Comparison of ENCODE assay signal across 9 cellular contexts in the genomic region with DNA sequence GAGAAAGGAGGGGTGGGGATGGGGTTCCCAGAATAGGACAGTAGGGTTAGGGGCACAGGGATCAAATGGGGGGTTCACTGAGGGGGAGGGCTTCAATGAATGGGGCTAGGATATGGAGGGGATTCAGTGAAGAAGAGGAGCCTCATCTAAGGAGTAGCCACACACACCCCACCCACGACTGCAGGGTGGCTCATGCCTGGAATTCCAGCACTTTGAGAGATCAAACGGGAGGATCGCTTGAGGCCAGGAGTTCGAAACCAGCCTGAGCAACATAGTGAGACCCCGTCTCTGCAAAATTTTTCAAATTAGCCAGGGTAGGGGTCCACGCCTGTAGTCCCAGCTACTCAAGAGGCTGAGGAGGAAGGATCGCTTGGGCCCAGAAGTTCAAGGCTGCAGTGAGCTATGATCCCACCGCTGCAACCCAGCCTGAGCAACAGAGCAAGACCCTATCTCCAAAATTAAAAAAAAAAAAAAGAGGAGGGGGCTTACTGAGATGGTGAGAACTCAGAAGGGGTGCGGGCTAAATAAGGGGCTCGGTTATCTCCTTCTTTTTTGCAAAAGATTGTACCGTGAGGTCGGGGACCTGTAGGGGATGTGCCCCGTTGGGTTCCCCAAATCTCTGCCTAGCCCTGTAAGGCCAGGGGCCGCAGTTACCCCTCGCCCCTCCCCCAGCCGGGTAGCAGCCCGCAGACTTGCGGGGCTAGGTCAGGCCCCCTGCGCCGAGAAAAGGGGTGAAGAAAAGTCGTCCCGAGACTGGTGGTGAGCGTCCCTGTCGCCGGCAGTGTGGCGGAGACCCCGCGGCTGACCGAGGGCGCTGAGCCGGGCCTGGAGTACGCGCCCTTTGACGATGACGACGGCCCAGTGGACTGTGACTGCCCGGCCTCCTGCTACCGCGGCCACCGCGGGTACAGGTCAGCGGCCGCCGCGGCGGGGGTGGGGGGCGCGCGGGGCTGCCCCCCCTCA. TPM values are rescaled to one million over a fixed set of nuclear protein-coding genes. Genes with fewer than 3 reads are reported as not detected.
DNase-seq lines count a peak whose midpoint lies in the region; ATAC-seq and TF ChIP-seq lines count a peak whose summit lies in the region.
"Had no signal": no experiment of that assay in that cellular context is flagged by ENCODE, and none has a peak within 500 bp of the region (broad histone marks: within the 10 kb centered on the region; RNA-seq: fewer than 3 reads in every experiment).

No MANE protein-coding gene starts in this region.

- H2AFZ ChIP-seq in IMR-90 (replicated peaks; ENCODE audit: low read length, poor library complexity): peak overlapping the region; percentile 70
- no peak overlapping the region for H2AFZ ChIP-seq in Karpas-422 (ENCODE audit: low read length)

- H3K4me3 Mint-ChIP-seq in endodermal cell: peak overlapping the region; percentile 59
- H3K4me3 Mint-ChIP-seq in nephron progenitor cell: peak overlapping the region; percentile 77

- H3K9me3 ChIP-seq in IMR-90 (ENCODE audit: control insufficient read depth, insufficient read depth, low read length) (no peaks in the 10 kb centered on the region), endodermal cell (ENCODE audit: control insufficient read depth, low read length) (no peaks in the 10 kb centered on the region), Karpas-422 (ENCODE audit: low read length) (no peaks in the 10 kb centered on the region)

- H3K4me2 ChIP-seq in IMR-90 (ENCODE audit: low read depth, low read length) (peak overlapping the region; percentile 15; the same call in 1 of the 2 replicates), Karpas-422 (ENCODE audit: low read depth, low read length, poor library complexity, severe bottlenecking) (no peak overlapping the region)

- WGBS in IMR-90 (ENCODE audit: extremely low coverage in 2 of 2, insufficient read length in 1 of 2), 2 experiments: 9% methylated on average over 14 of the region's 49 CpGs; no CpG with 5 or more reads in 1 of the 2 experiments
- 21 to 26% methylated on average over 18 to 41 of the region's 49 CpGs for WGBS in endodermal cell (ENCODE audit: insufficient coverage in 1 of 2, insufficient read length in 1 of 2), 2 experiments

- H4K20me1 ChIP-seq in IMR-90 (ENCODE audit: insufficient read depth, low read length) (no peaks in the 10 kb centered on the region), Karpas-422 (ENCODE audit: insufficient read depth, low read depth, low read length) (no peaks in the 10 kb centered on the region)

- no peak for ATAC-seq in IMR-90 (ENCODE audit: low read depth)

- H3K9me3 Mint-ChIP-seq in endodermal cell (no peaks in the 10 kb centered on the region), nephron progenitor cell (no peaks in the 10 kb centered on the region)

- no peak overlapping the region for H3K4ac ChIP-seq in IMR-90 (ENCODE audit: low read depth, low read length)

- no peak overlapping the region for H2BK5ac ChIP-seq in IMR-90 (ENCODE audit: low read depth, low read length, poor library complexity, severe bottlenecking)

- no peak for TF ChIP-seq CTCF in IMR-90 (conservative IDR thresholded peaks at IDR 0.05; ENCODE audit: low read depth, low read length)
- TF ChIP-seq CTCF in endodermal cell (conservative IDR thresholded peaks at IDR 0.05): no peak
- TF ChIP-seq CTCF in nephron progenitor cell (IDR thresholded peaks at IDR 0.05): no peak
- no peak for TF ChIP-seq CTCF in brain microvascular endothelial cell (IDR thresholded peaks at IDR 0.05; ENCODE audit: low read depth, low read length, missing control alignments)

- H3K36me3 ChIP-seq in IMR-90 (ENCODE audit: control insufficient read depth, insufficient read depth, low read length): no peaks in the 10 kb centered on the region
- H3K36me3 ChIP-seq in endodermal cell (ENCODE audit: control insufficient read depth, insufficient read depth, low read length): no peaks in the 10 kb centered on the region
- H3K36me3 ChIP-seq in brain microvascular endothelial cell (replicated peaks): no peaks in the 10 kb centered on the region
- no peaks in the 10 kb centered on the region for H3K36me3 ChIP-seq in Karpas-422 (ENCODE audit: insufficient read depth, low read length)

- no peak overlapping the region for H2AK5ac ChIP-seq in IMR-90 (ENCODE audit: low read depth, low read length)

- H2AK9ac ChIP-seq in IMR-90 (replicated peaks; ENCODE audit: low read depth, low read length, poor library complexity): no peak overlapping the region

- CTCF ChIA-PET in IMR-90 (lab: Yijun Ruan, JAX): no interaction called here

- no peak overlapping the region for H3K56ac ChIP-seq in IMR-90 (ENCODE audit: extremely low read depth, insufficient read depth, low read length)

- H3K27ac ChIP-seq in IMR-90 (ENCODE audit: insufficient read depth, low read length) (no peak overlapping the region), endodermal cell (ENCODE audit: low read depth, low read length) (no peak overlapping the region), brain microvascular endothelial cell (no peak overlapping the region), Karpas-422 (ENCODE audit: low read length) (no peak overlapping the region)

- POLR2A ChIA-PET in IMR-90 (lab: Charles Lee; ENCODE audit: unreplicated experiment): no interaction called here

- peaks cover 4% of the 10 kb centered on the region for H3K4me1 Mint-ChIP-seq in endodermal cell
- peaks cover 18% of the 10 kb centered on the region for H3K4me1 Mint-ChIP-seq in nephron progenitor cell

- in situ Hi-C loops in ACHN (cut with HindIII; ENCODE audit: low pct_ligation_motif_present, low pct_unique_long_range_greater_than_20kb, low sequenced_read_pairs): loop anchor here (5.0 kb wide), 1 partner anchor 37 kb away; no protein-coding TSS in a partner anchor
- in situ Hi-C loops in IMR-90 (cut with MboI; ENCODE audit: low sequenced_read_pairs): no loop called here
- in situ Hi-C loops in brain microvascular endothelial cell (cut with HindIII; ENCODE audit: low pct_ligation_motif_present, low sequenced_read_pairs): no loop called here

- H3K27me3 ChIP-seq in IMR-90 (ENCODE audit: control insufficient read depth, insufficient read depth, low read length): peaks cover 29% of the 10 kb centered on the region
- peaks cover 5% of the 10 kb centered on the region for H3K27me3 ChIP-seq in endodermal cell (ENCODE audit: control insufficient read depth, insufficient read depth, low read length, poor library complexity, severe bottlenecking)
- H3K27me3 ChIP-seq in brain microvascular endothelial cell (replicated peaks): peaks cover 5% of the 10 kb centered on the region
- H3K27me3 ChIP-seq in Karpas-422 (ENCODE audit: low read length): no peaks in the 10 kb centered on the region

- no peak overlapping the region for H4K91ac ChIP-seq in IMR-90 (ENCODE audit: insufficient read depth, low read depth, low read length)

- H3K4me3 ChIP-seq in IMR-90 (ENCODE audit: insufficient read depth, low read depth, low read length) (no peak overlapping the region), endodermal cell (ENCODE audit: low read length) (peak overlapping the region; percentile 74), brain microvascular endothelial cell (ENCODE audit: low read depth, low read length) (no peak overlapping the region), Karpas-422 (ENCODE audit: low read length) (no peak overlapping the region)

- peaks cover 10% of the 10 kb centered on the region for H3K27me3 Mint-ChIP-seq in endodermal cell (ENCODE audit: insufficient read depth)
- peaks cover 22% of the 10 kb centered on the region for H3K27me3 Mint-ChIP-seq in nephron progenitor cell (ENCODE audit: low read depth, poor library complexity)

- no peak for TF ChIP-seq POLR2A in IMR-90 (IDR thresholded peaks at IDR 0.05; ENCODE audit: low read depth, low read length)

- H3K9me1 ChIP-seq in IMR-90 (ENCODE audit: insufficient read depth, low read length): no peaks in the 10 kb centered on the region

- no peak overlapping the region for H3K9ac ChIP-seq in IMR-90 (ENCODE audit: low read depth, low read length)
- H3K9ac ChIP-seq in endodermal cell (ENCODE audit: extremely low read depth, low read length, poor library complexity, severe bottlenecking): peak overlapping the region; percentile 41
- H3K9ac ChIP-seq in Karpas-422 (ENCODE audit: low read length): no peak overlapping the region

- DNase-seq in ACHN: peak; percentile 37
- DNase-seq in IMR-90: no peak
- DNase-seq in endodermal cell: peak; percentile 76
- peak; percentile 69 for DNase-seq in nephron progenitor cell
- no peak for DNase-seq in mesenteric fat pad (ENCODE audit: low spot score)
- no peak for DNase-seq in brain microvascular endothelial cell
- no peak for DNase-seq in Karpas-422
- DNase-seq in activated CD4-positive, CD25-positive, alpha-beta regulatory T cell (lab: John Stamatoyannopoulos, UW): no peak
- DNase-seq: COR-L47 had no signal

- H3K9me2 ChIP-seq in Karpas-422 (replicated peaks; ENCODE audit: insufficient read depth, low read length): no peaks in the 10 kb centered on the region

- H3K36me3 Mint-ChIP-seq in endodermal cell (ENCODE audit: low read depth) (peaks cover 3% of the 10 kb centered on the region), nephron progenitor cell (ENCODE audit: low read depth) (no peaks in the 10 kb centered on the region)

- H3K27ac Mint-ChIP-seq in endodermal cell: no peak overlapping the region
- H3K27ac Mint-ChIP-seq in nephron progenitor cell: no peak overlapping the region

- no peaks in the 10 kb centered on the region for H3K79me1 ChIP-seq in IMR-90 (ENCODE audit: low read depth in 1 of 2, low read length in 2 of 2)

- intact Hi-C loops in IMR-90 (cut with micrococcal nuclease): no loop called here

- no TSS peak for BruUV-seq in IMR-90 (replicated peaks; lab: Mats Ljungman, UMichigan)

- H4K5ac ChIP-seq in IMR-90 (ENCODE audit: low read depth, low read length): no peak overlapping the region

- no peak for TF ChIP-seq RAD21 in IMR-90 (IDR thresholded peaks at IDR 0.05; ENCODE audit: low read length)

- H2BK120ac ChIP-seq in IMR-90 (ENCODE audit: low read depth, low read length): no peak overlapping the region

- H3K79me2 ChIP-seq in Karpas-422 (ENCODE audit: low read length): no peaks in the 10 kb centered on the region

- no peak overlapping the region for H4K8ac ChIP-seq in IMR-90 (ENCODE audit: low read depth in 2 of 2, low read length in 2 of 2)

- dilution Hi-C loops in IMR-90 (cut with HindIII; ENCODE audit: low sequenced_read_pairs, unreplicated experiment): no loop called here

- H3K14ac ChIP-seq in IMR-90 (replicated peaks; ENCODE audit: low read depth, low read length): no peak overlapping the region

- H2BK20ac ChIP-seq in IMR-90 (ENCODE audit: low read depth, low read length): no peak overlapping the region

- H2BK15ac ChIP-seq in IMR-90 (ENCODE audit: low read depth, low read length): no peak overlapping the region

- no peak overlapping the region for H3K18ac ChIP-seq in IMR-90 (ENCODE audit: low read depth, low read length)

- H3K4me1 ChIP-seq in IMR-90 (ENCODE audit: control insufficient read depth, insufficient read depth, low read length) (no peaks in the 10 kb centered on the region), endodermal cell (ENCODE audit: control insufficient read depth, insufficient read depth, low read length) (peaks cover 4% of the 10 kb centered on the region), Karpas-422 (ENCODE audit: low read length) (no peaks in the 10 kb centered on the region)

- no peak overlapping the region for H3K23ac ChIP-seq in IMR-90 (ENCODE audit: low read depth, low read length)

RNA-seq across cellular contexts. Expression of gene HSPB1, which starts 43.1 kb away (rescaled TPM):
- 33.2 and 48.6 TPM in 2 replicates for total RNA-seq in IMR-90 (2012; rRNA removed)
- 1,363 and 1,841 TPM in 2 replicates for polyA plus RNA-seq in IMR-90 (2012; rRNA removed)
- 2,238 and 2,632 TPM in 2 replicates for polyA plus RNA-seq in IMR-90 (2012; cell fraction: cytosol; rRNA removed)
- polyA plus RNA-seq in IMR-90 (2012; cell fraction: nucleus; rRNA removed; ENCODE audit: low replicate concordance): 412 and 1,178 TPM in 2 replicates
- 100 to 1,000 TPM; 244 to 248 TPM for total RNA-seq in endodermal cell
- polyA plus RNA-seq in endodermal cell (2013, experiment 1 of 2): 401 TPM
- 422 TPM for polyA plus RNA-seq in endodermal cell (2013, experiment 2 of 2)
- total RNA-seq in mesenteric fat pad: 813 TPM
- total RNA-seq in Karpas-422 (2014; rRNA removed; shearing (Covaris generic); ENCODE audit: low replicate concordance): 5.2 and 17.7 TPM in 2 replicates

RNA-seq across cellular contexts. Expression of gene SRRM3, which starts 57.7 kb away (rescaled TPM):
- 0.18 and 0.28 TPM in 2 replicates for total RNA-seq in IMR-90 (2012; rRNA removed)
- polyA plus RNA-seq in IMR-90 (2012; rRNA removed): 2.5 and 2.7 TPM in 2 replicates
- 1.6 and 3.6 TPM in 2 replicates for polyA plus RNA-seq in IMR-90 (2012; cell fraction: cytosol; rRNA removed)
- 4.6 and 6.8 TPM in 2 replicates for polyA plus RNA-seq in IMR-90 (2012; cell fraction: nucleus; rRNA removed; ENCODE audit: low replicate concordance)
- total RNA-seq in endodermal cell: 1 to 10 TPM; 4.1 to 5.0 TPM
- polyA plus RNA-seq in endodermal cell (2013, experiment 1 of 2): 17.7 TPM
- polyA plus RNA-seq in endodermal cell (2013, experiment 2 of 2): 15.9 TPM
- total RNA-seq in mesenteric fat pad: 4.8 TPM
- total RNA-seq in Karpas-422 (2014; rRNA removed; shearing (Covaris generic); ENCODE audit: low replicate concordance): not detected in 2 replicates

Comparison
In these comparisons a context has a peak if more than half of its experiments do, and no peak if none do; other contexts are left out.
1. DNase-seq: peak in ACHN (single experiment), endodermal cell (single experiment) and nephron progenitor cell (single experiment); none in IMR-90 (single experiment), mesenteric fat pad (single experiment), brain microvascular endothelial cell (single experiment), Karpas-422 (single experiment) and activated CD4-positive, CD25-positive, alpha-beta regulatory T cell (0 of 4).